15 cellular contexts compared by ENCODE assay signal in the genomic region with DNA sequence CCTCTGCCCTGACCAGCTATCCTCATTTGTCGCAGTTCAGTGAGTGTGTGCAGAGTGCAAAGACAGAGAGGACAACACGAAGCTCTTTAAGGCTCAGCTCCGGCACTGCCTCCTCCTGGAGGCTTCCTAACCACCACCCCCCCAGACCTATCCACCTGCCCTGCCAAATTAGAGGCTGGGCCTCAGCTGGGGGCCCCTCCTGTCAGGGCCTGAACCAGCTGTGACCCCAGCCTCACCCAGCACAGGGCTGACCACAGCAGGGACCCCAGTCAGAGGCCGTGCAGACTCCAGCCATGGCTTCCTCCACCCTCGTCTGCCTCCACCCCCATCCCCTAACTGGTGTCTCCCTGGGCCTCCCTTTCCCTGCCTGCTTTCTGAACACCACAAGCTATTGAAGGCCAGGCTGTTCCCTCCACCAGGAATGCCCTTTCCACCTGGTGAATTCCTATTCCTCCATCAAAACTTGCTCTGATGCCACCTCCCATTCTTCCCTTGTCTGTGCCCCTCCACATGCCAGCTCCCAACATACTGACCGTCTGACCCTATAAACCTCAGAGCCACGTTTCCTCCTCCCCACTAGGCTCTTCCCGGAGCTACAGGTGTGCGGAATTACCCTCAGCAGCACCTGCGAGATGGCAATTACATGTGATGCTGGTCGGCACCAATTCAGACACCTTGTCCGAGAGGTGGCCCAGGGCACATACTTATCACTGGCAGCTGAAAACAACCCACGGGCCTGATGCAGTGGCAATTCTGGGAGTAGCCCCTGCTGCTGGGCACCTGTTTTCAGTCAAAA. TPM values are rescaled to one million over a fixed set of nuclear protein-coding genes. Genes with fewer than 3 reads are reported as not detected.
DNase-seq lines count a peak whose midpoint lies in the region; ATAC-seq and TF ChIP-seq lines count a peak whose summit lies in the region.
"Had no signal": no experiment of that assay in that cellular context is flagged by ENCODE, and none has a peak within 500 bp of the region (broad histone marks: within the 10 kb centered on the region; RNA-seq: fewer than 3 reads in every experiment).

No MANE protein-coding gene starts in this region.

- no peaks in the 10 kb centered on the region for H3K9me2 ChIP-seq in HCT116 (ENCODE audit: insufficient read depth)

- peak overlapping the region; percentile 49 for H3K4me3 Mint-ChIP-seq in activated T-helper 2 cell treated with anti-CD3 and anti-CD28 coated beads, Interferon-gamma antibody, Interleukin-2, Interleukin-4, amounts not matched to agents 10 μg/mL and 5 μg/mL and 100 μg/mL, durations not matched to agents 14 hours and 24 hours and 36 hours (ENCODE audit: low read depth)
- peak overlapping the region in 6 of 10 donors; percentile 10 to 75 (median 57) for H3K4me3 Mint-ChIP-seq in naive thymus-derived CD8-positive, alpha-beta T cell
- peak overlapping the region in 1 of 2 donors; percentile 28 for H3K4me3 Mint-ChIP-seq in effector memory CD8-positive, alpha-beta T cell

- H3K4me1 ChIP-seq in BLaER1 treated with 17β-estradiol and CSF1 and Interleukin-3, amounts not matched to agents 10 nM and 100 nM = peaks cover 93 to 97% (median 95%) of the 10 kb centered on the region in 10 experiments
- peaks cover 67 to 90% of the 10 kb centered on the region in 2 experiments for H3K4me1 ChIP-seq in HCT116 (ENCODE audit: control insufficient read depth in 1 of 2, insufficient read depth in 2 of 2, low read length in 2 of 2)

- H3K9me3 ChIP-seq in BLaER1 treated with 17β-estradiol and CSF1 and Interleukin-3, amounts not matched to agents 10 nM and 100 nM (replicated peaks in 1 of 11) = no peaks in the 10 kb centered on the region
- H3K9me3 ChIP-seq in HCT116 (ENCODE audit: control insufficient read depth in 1 of 2, insufficient read depth in 1 of 2, low read depth in 1 of 2, low read length in 2 of 2) = no peaks in the 10 kb centered on the region
- H3K9me3 ChIP-seq: BE2C had no signal

- peak overlapping the region; percentile 83 to 100 (median 94) for H3K4me2 ChIP-seq in BLaER1 treated with 17β-estradiol and CSF1 and Interleukin-3, amounts not matched to agents 10 nM and 100 nM
- H3K4me2 ChIP-seq in HCT116 (ENCODE audit: low read length) = no peak overlapping the region

- no peaks in the 10 kb centered on the region for H3K27me3 Mint-ChIP-seq in activated T-helper 2 cell treated with anti-CD3 and anti-CD28 coated beads, Interferon-gamma antibody, Interleukin-2, Interleukin-4, amounts not matched to agents 10 μg/mL and 5 μg/mL and 100 μg/mL, durations not matched to agents 14 hours and 24 hours and 36 hours (ENCODE audit: low read depth)
- no peaks in the 10 kb centered on the region for H3K27me3 Mint-ChIP-seq in naive thymus-derived CD8-positive, alpha-beta T cell
- H3K27me3 Mint-ChIP-seq in effector memory CD8-positive, alpha-beta T cell = no peaks in the 10 kb centered on the region

- H3K36me3 Mint-ChIP-seq in activated T-helper 2 cell treated with anti-CD3 and anti-CD28 coated beads, Interferon-gamma antibody, Interleukin-2, Interleukin-4, amounts not matched to agents 10 μg/mL and 5 μg/mL and 100 μg/mL, durations not matched to agents 14 hours and 24 hours and 36 hours (ENCODE audit: low read depth) = peaks cover 36% of the 10 kb centered on the region
- H3K36me3 Mint-ChIP-seq in naive thymus-derived CD8-positive, alpha-beta T cell = peaks cover 0 to 32% (median 0%) of the 10 kb centered on the region in 3 donors
- H3K36me3 Mint-ChIP-seq in effector memory CD8-positive, alpha-beta T cell (ENCODE audit: insufficient read depth) = peaks cover 58% of the 10 kb centered on the region

- no peaks in the 10 kb centered on the region for H3K9me3 Mint-ChIP-seq in activated T-helper 2 cell treated with anti-CD3 and anti-CD28 coated beads, Interferon-gamma antibody, Interleukin-2, Interleukin-4, amounts not matched to agents 10 μg/mL and 5 μg/mL and 100 μg/mL, durations not matched to agents 14 hours and 24 hours and 36 hours
- no peaks in the 10 kb centered on the region for H3K9me3 Mint-ChIP-seq in naive thymus-derived CD8-positive, alpha-beta T cell
- no peaks in the 10 kb centered on the region for H3K9me3 Mint-ChIP-seq in effector memory CD8-positive, alpha-beta T cell

- TF ChIP-seq CTCF in HCT116 (IDR thresholded peaks at IDR 0.05 in 2 of 3, conservative IDR thresholded peaks at IDR 0.05 in 1 of 3; ENCODE audit: borderline replicate concordance in 1 of 3, insufficient read depth in 1 of 3, low read depth in 2 of 3, low read length in 2 of 3) = 0 out of 6 replicates have a peak, but pooled peaks of 1 of the 3 experiments have one; percentile 29

- no peak for TF ChIP-seq POLR2A in HCT116 (IDR thresholded peaks at IDR 0.05; ENCODE audit: borderline replicate concordance, extremely low read depth, insufficient read depth, insufficient read length)

- no peak overlapping the region for H3K4me3 ChIP-seq in BLaER1 treated with 17β-estradiol and CSF1 and Interleukin-3, amounts not matched to agents 10 nM and 100 nM
- H3K4me3 ChIP-seq in HCT116 (replicated peaks in 1 of 2; ENCODE audit: low read depth in 1 of 2, low read length in 2 of 2) = no peak overlapping the region

- peak overlapping the region; percentile 40 for H3K27ac Mint-ChIP-seq in activated T-helper 2 cell treated with anti-CD3 and anti-CD28 coated beads, Interferon-gamma antibody, Interleukin-2, Interleukin-4, amounts not matched to agents 10 μg/mL and 5 μg/mL and 100 μg/mL, durations not matched to agents 14 hours and 24 hours and 36 hours
- peak overlapping the region; percentile 63 to 91 (median 83) for H3K27ac Mint-ChIP-seq in naive thymus-derived CD8-positive, alpha-beta T cell
- H3K27ac Mint-ChIP-seq in effector memory CD8-positive, alpha-beta T cell = peak overlapping the region in 1 of 2 donors; percentile 96

- intact Hi-C loops in HCT116 (cut with micrococcal nuclease) = no loop called here
- intact Hi-C loops in activated T-helper 2 cell treated with anti-CD3 and anti-CD28 coated beads, Interferon-gamma antibody, Interleukin-2, Interleukin-4, amounts not matched to agents 10 μg/mL and 5 μg/mL and 100 μg/mL, durations not matched to agents 14 hours and 24 hours and 36 hours (cut with micrococcal nuclease) = loop anchor here (10.0 kb wide), 1 partner anchor 357 kb away; a partner anchor contains a TSS

- no peak for TF ChIP-seq RAD21 in HCT116 (IDR thresholded peaks at IDR 0.05; ENCODE audit: low read depth)

- no peaks in the 10 kb centered on the region for H3K27me3 ChIP-seq in BLaER1 treated with 17β-estradiol and CSF1 and Interleukin-3, amounts not matched to agents 10 nM and 100 nM
- no peaks in the 10 kb centered on the region for H3K27me3 ChIP-seq in HCT116 (ENCODE audit: insufficient read depth, low read length)
- H3K27me3 ChIP-seq: BE2C had no signal

- RAD21 ChIA-PET in HCT116 (lab: Charles Lee; ENCODE audit: low non-redundant PET in 1 of 2, low total read pairs in 2 of 2, uncharacterized antibody in 2 of 2, unreplicated experiment in 2 of 2) = no interaction called here

- no TSS peak for BruUV-seq in HCT116 (replicated peaks; lab: Mats Ljungman, UMichigan)

- POLR2A ChIA-PET in HCT116 (lab: Charles Lee) = interaction anchor here (1.4 to 6.1 kb wide), 2 partner anchors 10 to 12 kb away, joined by 4 to 112 read pairs; a partner anchor contains a TSS
- POLR2A ChIA-PET in naive thymus-derived CD8-positive, alpha-beta T cell (lab: Charles Lee) = interaction anchor here (0.7 to 11.8 kb wide), 5 partner anchors 7 to 22 kb away, joined by 3 to 166 read pairs (median 4); a partner anchor contains a TSS

- H3K4me1 Mint-ChIP-seq in activated T-helper 2 cell treated with anti-CD3 and anti-CD28 coated beads, Interferon-gamma antibody, Interleukin-2, Interleukin-4, amounts not matched to agents 10 μg/mL and 5 μg/mL and 100 μg/mL, durations not matched to agents 14 hours and 24 hours and 36 hours (ENCODE audit: low read depth) = peaks cover 51% of the 10 kb centered on the region
- H3K4me1 Mint-ChIP-seq in naive thymus-derived CD8-positive, alpha-beta T cell = peaks cover 43 to 93% (median 85%) of the 10 kb centered on the region in 4 donors
- H3K4me1 Mint-ChIP-seq in effector memory CD8-positive, alpha-beta T cell (ENCODE audit: low read depth in 2 of 2) = peaks cover 48 to 51% of the 10 kb centered on the region in 2 donors

- no peak overlapping the region for H2AFZ ChIP-seq in HCT116 (ENCODE audit: low read depth, low read length, poor library complexity, severe bottlenecking)

- H3K79me2 ChIP-seq in HCT116 (ENCODE audit: insufficient read depth, low read length) = peaks cover 96% of the 10 kb centered on the region

- DNase-seq in HCT116 (ENCODE audit: low read depth, low spot score) = no peak
- no peak for DNase-seq in activated T-helper 2 cell treated with anti-CD3 and anti-CD28 coated beads, Interferon-gamma antibody, Interleukin-2, Interleukin-4, amounts not matched to agents 10 μg/mL and 5 μg/mL and 100 μg/mL, durations not matched to agents 14 hours and 24 hours and 36 hours (ENCODE audit: low spot score)
- no peak for DNase-seq in naive thymus-derived CD8-positive, alpha-beta T cell
- DNase-seq in NCI-H1105 treated with DMSO at 0.1 percent for 48 hours (lab: John Stamatoyannopoulos, UW) = no peak
- no peak for DNase-seq in NCI-H1694 treated with DMSO at 0.1 percent for 48 hours (lab: John Stamatoyannopoulos, UW)
- DNase-seq in effector memory CD8-positive, alpha-beta T cell = no peak
- DNase-seq: activated CD4-positive, alpha-beta T cell treated with anti-CD3 and anti-CD28 coated beads, Interleukin-2, amount 50 U/mL, for 48 hours; activated gamma-delta T cell; BE2C; effector CD4-positive, alpha-beta T cell; NCI-H2029; NCI-H526; small intestine had no signal

- peaks cover 69 to 93% (median 86%) of the 10 kb centered on the region in 11 experiments for H4K20me1 ChIP-seq in BLaER1 treated with 17β-estradiol and CSF1 and Interleukin-3, amounts not matched to agents 10 nM and 100 nM
- H4K20me1 ChIP-seq in HCT116 (ENCODE audit: insufficient read depth) = no peaks in the 10 kb centered on the region

- peak overlapping the region in 9 of 11 experiments; percentile 54 to 98 (median 93); a peak in 13 of 22 replicates for H3K27ac ChIP-seq in BLaER1 treated with 17β-estradiol and CSF1 and Interleukin-3, amounts not matched to agents 10 nM and 100 nM
- peak overlapping the region; percentile 98 for H3K27ac ChIP-seq in HCT116 (ENCODE audit: low read depth, low read length)

- H3K36me3 ChIP-seq in BLaER1 treated with 17β-estradiol and CSF1 and Interleukin-3, amounts not matched to agents 10 nM and 100 nM = peaks cover 42 to 65% (median 59%) of the 10 kb centered on the region in 11 experiments
- H3K36me3 ChIP-seq in HCT116 (ENCODE audit: control insufficient read depth in 1 of 2, insufficient read depth in 2 of 2, low read length in 2 of 2) = peaks cover 3 to 19% of the 10 kb centered on the region in 2 experiments; a peak in 2 of 4 replicates

- H3K9ac ChIP-seq in BLaER1 treated with 17β-estradiol and CSF1 and Interleukin-3, amounts not matched to agents 10 nM and 100 nM = peak overlapping the region in 10 of 11 experiments; percentile 17 to 95 (median 50); a peak in 13 of 22 replicates
- H3K9ac ChIP-seq in HCT116 (ENCODE audit: low read length) = no peak overlapping the region; the same call in 1 of the 2 replicates

- CTCF ChIA-PET in HCT116 (lab: Charles Lee) = interaction anchor here (1.3 to 2.0 kb wide), 2 partner anchors 8 to 10 kb away, joined by 4 to 7 read pairs; a partner anchor contains a TSS

- ATAC-seq in HCT116 = no peak
- no peak for ATAC-seq in naive thymus-derived CD8-positive, alpha-beta T cell
- no peak for ATAC-seq in GM18868 (IDR thresholded peaks at IDR 0.05; ENCODE audit: unreplicated experiment)
- no peak for ATAC-seq in effector memory CD8-positive, alpha-beta T cell (replicated peaks)

RNA-seq across cellular contexts. Expression of a gene that starts 8.8 kb away (rescaled TPM):
- total RNA-seq in HCT116 (2021; ENCODE audit: unreplicated experiment) = 298 TPM
- 252 and 301 TPM in 2 replicates for polyA plus RNA-seq in HCT116 (2012)
- total RNA-seq in activated T-helper 2 cell treated with anti-CD3 and anti-CD28 coated beads, Interferon-gamma antibody, Interleukin-2, Interleukin-4, amounts not matched to agents 10 μg/mL and 5 μg/mL and 100 μg/mL, durations not matched to agents 14 hours and 24 hours and 36 hours = 166 and 175 TPM in 2 replicates
- 10 to 100 TPM; 40.6 to 43.8 TPM for total RNA-seq in naive thymus-derived CD8-positive, alpha-beta T cell
- polyA plus RNA-seq in naive thymus-derived CD8-positive, alpha-beta T cell = 10 to 100 TPM; 16.3 to 57.0 (median 44.8) TPM
